In the genomic region with DNA sequence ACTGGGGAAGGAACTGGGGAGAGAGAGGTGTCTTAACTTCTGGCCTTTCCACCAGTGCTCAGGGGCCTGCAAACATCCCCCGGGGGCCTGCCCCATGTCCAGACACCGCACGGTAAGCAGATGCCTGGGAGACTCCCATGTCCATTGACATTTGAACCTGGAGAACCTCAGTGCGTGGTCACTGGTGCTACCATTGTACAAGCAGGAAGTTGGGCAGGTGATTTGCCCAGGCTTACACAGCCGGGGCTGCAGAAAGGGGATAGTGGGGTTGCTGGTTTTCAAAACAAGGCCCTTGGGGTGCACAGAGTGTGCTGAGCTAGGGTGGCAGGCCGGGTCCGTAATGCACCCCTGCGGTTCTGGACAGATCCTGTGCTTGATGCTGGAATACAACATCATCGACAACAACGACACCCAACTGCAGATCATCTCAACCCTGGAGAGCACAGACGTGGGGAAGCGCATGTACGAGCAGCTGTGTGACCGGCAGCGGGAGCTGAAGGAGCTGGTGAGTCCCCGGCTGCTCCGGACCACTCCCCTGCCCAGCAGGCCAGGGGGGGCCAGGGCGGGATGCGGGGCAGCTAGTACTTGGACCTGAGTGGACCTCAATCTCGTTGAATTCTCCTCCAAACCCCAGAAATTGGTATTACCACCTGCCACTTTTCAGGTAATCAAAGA, we compare ENCODE assay signal across 21 cellular contexts.
A peak's percentile ranks its signal among the peaks of the same experiment; 100 is the strongest.
DNase-seq lines count a peak whose midpoint lies in the region; ATAC-seq, FAIRE-seq and TF ChIP-seq lines count a peak whose summit lies in the region.
"Had no signal": no experiment of that assay in that cellular context is flagged by ENCODE, and none has a peak within 500 bp of the region (broad histone marks: within the 10 kb centered on the region; RNA-seq: fewer than 3 reads in every experiment).

No MANE protein-coding gene starts in this region.

- H3K4me1 ChIP-seq in kidney (ENCODE audit: control insufficient read depth in 1 of 2, insufficient read depth in 1 of 2, low read depth in 1 of 2, low read length in 2 of 2): no peaks in the 10 kb centered on the region

- no peak for TF ChIP-seq CTCF in kidney (IDR thresholded peaks at IDR 0.05; ENCODE audit: borderline replicate concordance, extremely low read depth, insufficient read depth)

- H3K36me3 Mint-ChIP-seq in activated naive CD4-positive, alpha-beta T cell treated with anti-CD3 and anti-CD28 coated beads, Interleukin-2, amount 50 U/mL, for 72 hours: no peaks in the 10 kb centered on the region
- H3K36me3 Mint-ChIP-seq in activated T-helper 17 cell treated with anti-CD3 and anti-CD28 coated beads, Interleukin-2, amount 50 U/mL, for 72 hours (ENCODE audit: low read depth): peaks cover 44% of the 10 kb centered on the region

- no peak for FAIRE-seq in kidney (lab: Jason Lieb, UNC)
- FAIRE-seq: GM12878 had no signal

- intact Hi-C loops in kidney (cut with DNase I): no loop called here

- H3K4me1 Mint-ChIP-seq in activated T-helper 17 cell treated with anti-CD3 and anti-CD28 coated beads, Interleukin-2, amount 50 U/mL, for 72 hours: no peaks in the 10 kb centered on the region

- no peak overlapping the region for H3K4me3 Mint-ChIP-seq in activated T-helper 17 cell treated with anti-CD3 and anti-CD28 coated beads, Interleukin-2, amount 50 U/mL, for 72 hours
- H3K4me3 Mint-ChIP-seq: CD8-positive, alpha-beta T cell had no signal

- no peak for DNase-seq in activated naive CD4-positive, alpha-beta T cell treated with anti-CD3 and anti-CD28 coated beads, Interleukin-2, amount 50 U/mL, for 72 hours (ENCODE audit: low spot score in 2 of 2)
- DNase-seq in activated naive CD4-positive, alpha-beta T cell treated with Interleukin-2 at 50 U/mL for 16 hours: no peak
- DNase-seq in kidney (peak; percentile 62), iPS-NIHi11 (ENCODE audit: low spot score) (no peak)
- DNase-seq: ACHN; CD8-positive, alpha-beta T cell; DND-41; H7; KG1; NCI-H1105; NCI-H2081 treated with DMSO at 0.1 percent for 48 hours; NCI-H2171 treated with DMSO at 0.1 percent for 48 hours; NCI-H524 treated with DMSO at 0.1 percent for 48 hours; NCI-H82; SJCRH30 had no signal

- no peaks in the 10 kb centered on the region for H3K9me3 ChIP-seq in kidney (ENCODE audit: control insufficient read depth in 1 of 2, low read length in 2 of 2)
- H3K9me3 ChIP-seq: BLaER1, SJCRH30 had no signal

- H3K27ac Mint-ChIP-seq in activated naive CD4-positive, alpha-beta T cell treated with anti-CD3 and anti-CD28 coated beads, Interleukin-2, amount 50 U/mL, for 72 hours: peak overlapping the region; percentile 72 to 85
- H3K27ac Mint-ChIP-seq in activated T-helper 17 cell treated with anti-CD3 and anti-CD28 coated beads, Interleukin-2, amount 50 U/mL, for 72 hours: peak overlapping the region; percentile 84

- peaks cover 35 to 51% of the 10 kb centered on the region in 2 donors for H3K36me3 ChIP-seq in kidney (ENCODE audit: control insufficient read depth in 1 of 2, insufficient read depth in 2 of 2, low read length in 2 of 2)

- H3K9me3 Mint-ChIP-seq in activated naive CD4-positive, alpha-beta T cell treated with anti-CD3 and anti-CD28 coated beads, Interleukin-2, amount 50 U/mL, for 72 hours: no peaks in the 10 kb centered on the region
- no peaks in the 10 kb centered on the region for H3K9me3 Mint-ChIP-seq in activated T-helper 17 cell treated with anti-CD3 and anti-CD28 coated beads, Interleukin-2, amount 50 U/mL, for 72 hours
- H3K9me3 Mint-ChIP-seq: CD8-positive, alpha-beta T cell had no signal

- no peak for ATAC-seq in activated naive CD4-positive, alpha-beta T cell treated with anti-CD3 and anti-CD28 coated beads, Interleukin-2, amount 50 U/mL, for 72 hours
- no peak for ATAC-seq in activated T-helper 17 cell treated with anti-CD3 and anti-CD28 coated beads, Interleukin-2, amount 50 U/mL, for 72 hours (replicated peaks)
- ATAC-seq in GM18519 (IDR thresholded peaks at IDR 0.05; ENCODE audit: low FRiP score, unreplicated experiment) (no peak), HG03135 (IDR thresholded peaks at IDR 0.05; ENCODE audit: unreplicated experiment) (no peak)
- ATAC-seq: CD8-positive, alpha-beta T cell; GM12878; Panc1 had no signal

- no peak overlapping the region for H3K4me3 ChIP-seq in kidney (ENCODE audit: low read length in 2 of 2)
- H3K4me3 ChIP-seq: BLaER1, GM12878, SJCRH30 had no signal

- H3K9ac ChIP-seq in kidney (ENCODE audit: low read length in 2 of 2): no peak overlapping the region
- H3K9ac ChIP-seq: BLaER1 had no signal

- no peaks in the 10 kb centered on the region for H3K27me3 Mint-ChIP-seq in activated T-helper 17 cell treated with anti-CD3 and anti-CD28 coated beads, Interleukin-2, amount 50 U/mL, for 72 hours

- no peak overlapping the region for H3K27ac ChIP-seq in kidney (ENCODE audit: low read depth in 2 of 2, low read length in 2 of 2)
- H3K27ac ChIP-seq: BLaER1, SJCRH30 had no signal
